ENCODE assay signal across 13 cellular contexts in genomic region chr9:97299809-97300414, GRCh38. TPM values are rescaled to one million over a fixed set of nuclear protein-coding genes. Genes with fewer than 3 reads are reported as not detected.
A peak's percentile ranks its signal among the peaks of the same experiment; 100 is the strongest.
DNase-seq lines count a peak whose midpoint lies in the region; ATAC-seq and TF ChIP-seq lines count a peak whose summit lies in the region.
"Had no signal": no experiment of that assay in that cellular context is flagged by ENCODE, and none has a peak within 500 bp of the region (broad histone marks: within the 10 kb centered on the region; RNA-seq: fewer than 3 reads in every experiment).

No MANE protein-coding gene starts in this region.

- 82 to 84% methylated on average over 2 of the region's 2 CpGs for WGBS in lung, 2 donors

- H3K27ac ChIP-seq in lung (ENCODE audit: low read depth in 1 of 2, low read length in 1 of 2), result no peak overlapping the region
- no peak overlapping the region for H3K27ac ChIP-seq in RWPE1

- DNase-seq in lung (ENCODE audit: low spot score), result peak; percentile 4
- no peak for DNase-seq in OCI-M1 (lab: John Stamatoyannopoulos, UW)
- no peak for DNase-seq in NOMO-1 treated with dmso at 0.1 percent for 144 hours (lab: John Stamatoyannopoulos, UW; ENCODE audit: unreplicated experiment)
- DNase-seq in globus pallidus (ENCODE audit: low spot score), result no peak
- no peak for DNase-seq in RWPE1 (ENCODE audit: low spot score)
- DNase-seq: activated CD4-positive, alpha-beta T cell treated with anti-CD3 and anti-CD28 coated beads for 1 hour; activated naive CD4-positive, alpha-beta T cell treated with Interleukin-2 at 50 U/mL for 16 hours; naive thymus-derived CD4-positive, alpha-beta T cell; NCI-H1436 treated with DMSO at 0.1 percent for 48 hours; SIG-M5 had no signal

- ATAC-seq in GM18519 (IDR thresholded peaks at IDR 0.05; ENCODE audit: low FRiP score, unreplicated experiment) (peak; percentile 73), GM21576 (IDR thresholded peaks at IDR 0.05; ENCODE audit: unreplicated experiment) (peak; percentile 79), HG03342 (IDR thresholded peaks at IDR 0.05; ENCODE audit: unreplicated experiment) (peak; percentile 65), lung (ENCODE audit: insufficient read depth, low FRiP score) (no peak)
- ATAC-seq: naive thymus-derived CD4-positive, alpha-beta T cell had no signal

- H3K27me3 ChIP-seq in lung (ENCODE audit: control insufficient read depth, insufficient read depth), result no peaks in the 10 kb centered on the region

- CTCF ChIA-PET in RWPE1 (lab: Yijun Ruan, JAX), result interaction anchor here (0.6 to 1.0 kb wide), 3 partner anchors 79 to 697 kb away, joined by 3 to 5 read pairs (median 4); no protein-coding TSS in a partner anchor

- no peak overlapping the region for H3K4me3 ChIP-seq in lung

- TF ChIP-seq CTCF in lung (IDR thresholded peaks at IDR 0.05; ENCODE audit: control extremely low read depth, extremely low read depth), result no peak
- TF ChIP-seq CTCF in RWPE1 (conservative IDR thresholded peaks at IDR 0.05; ENCODE audit: low read depth), result no peak

- peaks cover 0 to 2% of the 10 kb centered on the region in 2 donors for H3K36me3 ChIP-seq in lung (ENCODE audit: control insufficient read depth in 2 of 2, insufficient read depth in 2 of 2, low read length in 2 of 2)

- peaks cover 0 to 1% of the 10 kb centered on the region in 2 donors for H3K9me3 ChIP-seq in lung (ENCODE audit: control insufficient read depth in 2 of 2, insufficient read depth in 1 of 2, low read length in 1 of 2)

- peaks cover 0 to 8% of the 10 kb centered on the region in 2 donors for H3K4me1 ChIP-seq in lung (ENCODE audit: control insufficient read depth in 2 of 2, insufficient read depth in 2 of 2, low read length in 2 of 2)

- POLR2A ChIA-PET in RWPE1 (lab: Yijun Ruan, JAX; ENCODE audit: low non-redundant PET), result no interaction called here

RNA-seq across cellular contexts. Expression of gene CCDC180, which starts 7.5 kb away (rescaled TPM):
- total RNA-seq in lung, result 10 to 100 TPM; 14.3 to 34.3 TPM
- 1 to 10 TPM; 3.3 to 5.8 TPM for polyA plus RNA-seq in lung
